16 cellular contexts compared by ENCODE assay signal in genomic region chr11:3010521-3011275, GRCh38. TPM values are rescaled to one million over a fixed set of nuclear protein-coding genes. Genes with fewer than 3 reads are reported as not detected.
DNase-seq lines count a peak whose midpoint lies in the region; ATAC-seq and TF ChIP-seq lines count a peak whose summit lies in the region.
"Had no signal": no experiment of that assay in that cellular context is flagged by ENCODE, and none has a peak within 500 bp of the region (broad histone marks: within the 10 kb centered on the region; RNA-seq: fewer than 3 reads in every experiment).

No MANE protein-coding gene starts in this region.

- TF ChIP-seq CTCF in RWPE1 (conservative IDR thresholded peaks at IDR 0.05; ENCODE audit: low read depth) (no peak), chondrocyte (IDR thresholded peaks at IDR 0.05) (no peak), OCI-LY7 (conservative IDR thresholded peaks at IDR 0.05; ENCODE audit: low read length) (no peak)

- no peaks in the 10 kb centered on the region for H3K27me3 Mint-ChIP-seq in activated naive CD4-positive, alpha-beta T cell treated with anti-CD3 and anti-CD28 coated beads, Interleukin-2, amount 10 ng/mL, durations not matched to agents 7 days and 5 days
- no peaks in the 10 kb centered on the region for H3K27me3 Mint-ChIP-seq in chondrocyte (ENCODE audit: low read depth)
- H3K27me3 Mint-ChIP-seq in stimulated activated naive B cell treated with anti-CD40 and anti-IgM and Interleukin-4, amounts not matched to agents 10 μg/mL and 1 μg/mL and 100 μg/mL, for 72 hours, result no peaks in the 10 kb centered on the region
- no peaks in the 10 kb centered on the region for H3K27me3 Mint-ChIP-seq in stimulated activated memory B cell treated with anti-CD40 and anti-IgM and Interleukin-4, amounts not matched to agents 10 μg/mL and 1 μg/mL and 100 μg/mL, for 72 hours

- H3K4me3 ChIP-seq in OCI-LY7 (ENCODE audit: low read depth, low read length, poor library complexity, severe bottlenecking), result no peak overlapping the region
- H3K4me3 ChIP-seq: left ventricle myocardium inferior, smooth muscle cell had no signal

- peaks cover 57% of the 10 kb centered on the region for H3K36me3 ChIP-seq in OCI-LY7 (ENCODE audit: insufficient read depth, low read length)

- H4K20me1 ChIP-seq in OCI-LY7 (ENCODE audit: insufficient read depth, low read length), result no peaks in the 10 kb centered on the region

- H3K4me3 Mint-ChIP-seq in activated naive CD4-positive, alpha-beta T cell treated with anti-CD3 and anti-CD28 coated beads, Interleukin-2, amount 10 ng/mL, durations not matched to agents 7 days and 5 days, result no peak overlapping the region
- no peak overlapping the region for H3K4me3 Mint-ChIP-seq in chondrocyte (ENCODE audit: unreplicated experiment)
- no peak overlapping the region for H3K4me3 Mint-ChIP-seq in stimulated activated naive B cell treated with anti-CD40 and anti-IgM and Interleukin-4, amounts not matched to agents 10 μg/mL and 1 μg/mL and 100 μg/mL, for 72 hours
- H3K4me3 Mint-ChIP-seq in stimulated activated memory B cell treated with anti-CD40 and anti-IgM and Interleukin-4, amounts not matched to agents 10 μg/mL and 1 μg/mL and 100 μg/mL, for 72 hours, result no peak overlapping the region
- H3K4me3 Mint-ChIP-seq: endodermal cell had no signal

- CTCF ChIA-PET in activated naive CD4-positive, alpha-beta T cell treated with anti-CD3 and anti-CD28 coated beads, Interleukin-2, amount 10 ng/mL, durations not matched to agents 7 days and 5 days (lab: Charles Lee), result interaction anchor here (0.8 kb wide), 1 partner anchor 34 kb away, joined by 3 read pairs; no protein-coding TSS in a partner anchor
- CTCF ChIA-PET in RWPE1 (lab: Yijun Ruan, JAX) (no interaction called here), OCI-LY7 (lab: Charles Lee; ENCODE audit: unreplicated experiment) (no interaction called here)

- no peaks in the 10 kb centered on the region for H3K4me1 ChIP-seq in OCI-LY7 (ENCODE audit: insufficient read depth, low read length, poor library complexity, severe bottlenecking)
- H3K4me1 ChIP-seq: left ventricle myocardium inferior had no signal

- H2AFZ ChIP-seq in OCI-LY7 (ENCODE audit: low read length), result no peak overlapping the region

- no TSS peak for BruUV-seq in OCI-LY7 (replicated peaks; lab: Mats Ljungman, UMichigan)

- no peak for ATAC-seq in stimulated activated naive B cell treated with anti-CD40 and anti-IgM and Interleukin-4, amounts not matched to agents 10 μg/mL and 1 μg/mL and 100 μg/mL, for 72 hours (replicated peaks)
- ATAC-seq in stimulated activated memory B cell treated with anti-CD40 and anti-IgM and Interleukin-4, amounts not matched to agents 10 μg/mL and 1 μg/mL and 100 μg/mL, for 72 hours, result no peak
- no peak for ATAC-seq in HG03565 (IDR thresholded peaks at IDR 0.05; ENCODE audit: unreplicated experiment)

- intact Hi-C loops in OCI-LY7 (cut with micrococcal nuclease; ENCODE audit: unreplicated experiment), result no loop called here

- peak overlapping the region; percentile 89 for H3K27ac Mint-ChIP-seq in activated naive CD4-positive, alpha-beta T cell treated with anti-CD3 and anti-CD28 coated beads, Interleukin-2, amount 10 ng/mL, durations not matched to agents 7 days and 5 days
- peak overlapping the region; percentile 73 for H3K27ac Mint-ChIP-seq in chondrocyte (ENCODE audit: unreplicated experiment)
- peak overlapping the region; percentile 31 for H3K27ac Mint-ChIP-seq in stimulated activated naive B cell treated with anti-CD40 and anti-IgM and Interleukin-4, amounts not matched to agents 10 μg/mL and 1 μg/mL and 100 μg/mL, for 72 hours
- no peak overlapping the region for H3K27ac Mint-ChIP-seq in stimulated activated memory B cell treated with anti-CD40 and anti-IgM and Interleukin-4, amounts not matched to agents 10 μg/mL and 1 μg/mL and 100 μg/mL, for 72 hours
- H3K27ac Mint-ChIP-seq: endodermal cell had no signal

- peaks cover 57% of the 10 kb centered on the region for H3K36me3 Mint-ChIP-seq in activated naive CD4-positive, alpha-beta T cell treated with anti-CD3 and anti-CD28 coated beads, Interleukin-2, amount 10 ng/mL, durations not matched to agents 7 days and 5 days
- peaks cover 36% of the 10 kb centered on the region for H3K36me3 Mint-ChIP-seq in chondrocyte (ENCODE audit: low read depth)
- peaks cover 46 to 48% of the 10 kb centered on the region in 2 donors for H3K36me3 Mint-ChIP-seq in stimulated activated naive B cell treated with anti-CD40 and anti-IgM and Interleukin-4, amounts not matched to agents 10 μg/mL and 1 μg/mL and 100 μg/mL, for 72 hours
- H3K36me3 Mint-ChIP-seq in stimulated activated memory B cell treated with anti-CD40 and anti-IgM and Interleukin-4, amounts not matched to agents 10 μg/mL and 1 μg/mL and 100 μg/mL, for 72 hours, result peaks cover 63% of the 10 kb centered on the region

- POLR2A ChIA-PET in RWPE1 (lab: Yijun Ruan, JAX; ENCODE audit: low non-redundant PET) (no interaction called here), OCI-LY7 (lab: Charles Lee) (no interaction called here)

- H3K9me3 Mint-ChIP-seq in activated naive CD4-positive, alpha-beta T cell treated with anti-CD3 and anti-CD28 coated beads, Interleukin-2, amount 10 ng/mL, durations not matched to agents 7 days and 5 days, result no peaks in the 10 kb centered on the region
- H3K9me3 Mint-ChIP-seq in chondrocyte (ENCODE audit: low read depth), result no peaks in the 10 kb centered on the region
- no peaks in the 10 kb centered on the region for H3K9me3 Mint-ChIP-seq in stimulated activated naive B cell treated with anti-CD40 and anti-IgM and Interleukin-4, amounts not matched to agents 10 μg/mL and 1 μg/mL and 100 μg/mL, for 72 hours
- H3K9me3 Mint-ChIP-seq in stimulated activated memory B cell treated with anti-CD40 and anti-IgM and Interleukin-4, amounts not matched to agents 10 μg/mL and 1 μg/mL and 100 μg/mL, for 72 hours, result no peaks in the 10 kb centered on the region
- H3K9me3 Mint-ChIP-seq: endodermal cell had no signal

- no peaks in the 10 kb centered on the region for H3K9me2 ChIP-seq in OCI-LY7 (ENCODE audit: insufficient read depth, low read length)

- H3K4me1 Mint-ChIP-seq in activated naive CD4-positive, alpha-beta T cell treated with anti-CD3 and anti-CD28 coated beads, Interleukin-2, amount 10 ng/mL, durations not matched to agents 7 days and 5 days, result peaks cover 79% of the 10 kb centered on the region
- peaks cover 10% of the 10 kb centered on the region for H3K4me1 Mint-ChIP-seq in chondrocyte (ENCODE audit: low read depth)
- H3K4me1 Mint-ChIP-seq in stimulated activated naive B cell treated with anti-CD40 and anti-IgM and Interleukin-4, amounts not matched to agents 10 μg/mL and 1 μg/mL and 100 μg/mL, for 72 hours, result peaks cover 0 to 5% of the 10 kb centered on the region in 2 donors
- no peaks in the 10 kb centered on the region for H3K4me1 Mint-ChIP-seq in stimulated activated memory B cell treated with anti-CD40 and anti-IgM and Interleukin-4, amounts not matched to agents 10 μg/mL and 1 μg/mL and 100 μg/mL, for 72 hours
- H3K4me1 Mint-ChIP-seq: endodermal cell had no signal

- no peak overlapping the region for H3K4me2 ChIP-seq in OCI-LY7 (ENCODE audit: low read length)
- H3K4me2 ChIP-seq: smooth muscle cell had no signal

- DNase-seq in activated naive CD4-positive, alpha-beta T cell treated with anti-CD3 and anti-CD28 coated beads, Interleukin-2, amount 10 ng/mL, durations not matched to agents 7 days and 5 days, result no peak
- DNase-seq in activated naive CD4-positive, alpha-beta T cell (lab: John Stamatoyannopoulos, UW), result no peak
- no peak for DNase-seq in RWPE1 (ENCODE audit: low spot score)
- no peak for DNase-seq in chondrocyte (ENCODE audit: low spot score)
- no peak for DNase-seq in stimulated activated naive B cell treated with anti-CD40 and anti-IgM and Interleukin-4, amounts not matched to agents 10 μg/mL and 1 μg/mL and 100 μg/mL, for 72 hours
- DNase-seq in OCI-LY7 (ENCODE audit: low spot score), result no peak
- DNase-seq: caudate nucleus; endodermal cell; GF-D8; left ventricle myocardium inferior; NCI-H1694; NCI-H345; stimulated activated naive CD4-positive, alpha-beta T cell had no signal

- H3K27ac ChIP-seq in RWPE1, result peak overlapping the region; percentile 36
- no peak overlapping the region for H3K27ac ChIP-seq in OCI-LY7 (ENCODE audit: low read depth, low read length, poor library complexity, severe bottlenecking)
- H3K27ac ChIP-seq: left ventricle myocardium inferior had no signal

- H3K9me3 ChIP-seq in OCI-LY7 (ENCODE audit: low read length), result no peaks in the 10 kb centered on the region
- H3K9me3 ChIP-seq: left ventricle myocardium inferior had no signal

- no peaks in the 10 kb centered on the region for H3K79me2 ChIP-seq in OCI-LY7 (ENCODE audit: insufficient read depth, low read depth, low read length)

RNA-seq across cellular contexts. Expression of gene NAP1L4, which starts 18.6 kb away (rescaled TPM):
- total RNA-seq in chondrocyte (83.5 to 135 TPM (median 89.5 TPM) in 3 replicates), OCI-LY7 (2022) (183 and 188 TPM in 2 replicates)
- 152 and 247 TPM in 2 replicates for total RNA-seq in OCI-LY7 (2014; rRNA removed; shearing (Covaris generic))

RNA-seq across cellular contexts. Expression of gene CARS1, which starts 46.5 kb away (rescaled TPM):
- total RNA-seq in chondrocyte (49.3 to 106 TPM (median 101 TPM) in 3 replicates), OCI-LY7 (2022) (88.8 and 92.6 TPM in 2 replicates)
- 58.3 and 62.4 TPM in 2 replicates for total RNA-seq in OCI-LY7 (2014; rRNA removed; shearing (Covaris generic))
